ENCODE assay signal across 8 cellular contexts in the genomic region with DNA sequence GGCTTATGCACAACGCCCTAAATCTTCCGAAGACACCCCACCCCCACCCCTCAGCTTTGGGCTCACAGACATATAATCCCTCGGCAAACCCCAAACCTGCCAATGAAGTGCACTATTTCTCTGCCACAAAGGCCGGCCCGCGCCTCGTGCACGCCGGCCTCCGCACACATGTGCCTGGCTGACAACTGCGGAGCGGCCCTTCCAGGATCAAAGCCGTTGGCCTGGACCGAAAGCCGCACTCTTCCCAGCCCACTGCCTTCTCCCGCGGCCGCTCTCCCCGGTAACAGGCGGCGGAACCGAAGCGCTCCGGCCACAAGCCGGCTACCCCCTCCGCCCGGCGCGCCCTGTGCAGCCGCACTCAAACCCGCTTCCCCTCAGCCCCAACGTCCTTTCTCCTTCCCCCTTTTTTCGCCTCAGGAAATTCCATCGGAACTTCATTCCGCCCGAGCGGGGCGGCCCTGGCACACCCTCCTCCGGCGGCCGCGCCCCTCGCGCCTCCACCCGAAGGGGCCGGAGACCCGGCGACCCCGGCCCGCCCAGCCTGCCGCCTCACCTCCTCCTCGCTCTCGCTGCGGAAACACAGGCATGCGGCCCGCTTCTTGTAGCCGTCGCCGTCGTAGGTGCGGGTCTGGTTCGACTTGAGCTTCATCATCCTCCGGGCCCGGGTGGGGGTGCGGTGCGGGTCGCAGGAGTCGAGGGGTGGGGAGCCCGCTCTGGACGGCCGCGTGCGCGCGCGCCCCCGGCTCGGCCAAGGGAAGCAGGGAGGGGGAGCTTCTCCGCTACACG. TPM values are rescaled to one million over a fixed set of nuclear protein-coding genes. Genes with fewer than 3 reads are reported as not detected.
A peak's percentile ranks its signal among the peaks of the same experiment; 100 is the strongest.
DNase-seq lines count a peak whose midpoint lies in the region; ATAC-seq and TF ChIP-seq lines count a peak whose summit lies in the region.

No MANE protein-coding gene starts in this region.

- H3K27me3 Mint-ChIP-seq in activated CD4-positive, alpha-beta T cell treated with anti-CD3 and anti-CD28 coated beads for 36 hours: no peaks in the 10 kb centered on the region

- peaks cover 21% of the 10 kb centered on the region for H3K4me1 Mint-ChIP-seq in activated CD4-positive, alpha-beta T cell treated with anti-CD3 and anti-CD28 coated beads for 36 hours

- DNase-seq in A673 (ENCODE audit: low spot score) (peak; percentile 88), NCI-H2227 (lab: John Stamatoyannopoulos, UW; ENCODE audit: unreplicated experiment) (peak; percentile 72), coronary artery (ENCODE audit: low spot score) (peak; percentile 80), lower leg skin (ENCODE audit: low spot score in 2 of 2) (peak; percentile 19 to 91)
- peak; percentile 67 for DNase-seq in activated CD4-positive, alpha-beta T cell treated with anti-CD3 and anti-CD28 coated beads for 36 hours
- DNase-seq in stimulated activated CD4-positive, alpha-beta T cell treated with anti-CD3 and anti-CD28 coated beads, Interleukin-4, amount 100 ng/mL, for 48 hours (ENCODE audit: low read depth in 2 of 2): peak; percentile 31 to 37

- no peak overlapping the region for H3K27ac Mint-ChIP-seq in activated CD4-positive, alpha-beta T cell treated with anti-CD3 and anti-CD28 coated beads for 36 hours

- H3K36me3 Mint-ChIP-seq in activated CD4-positive, alpha-beta T cell treated with anti-CD3 and anti-CD28 coated beads for 36 hours (ENCODE audit: low read depth): peaks cover 5% of the 10 kb centered on the region

- BruUV-seq in A673 (replicated peaks; lab: Mats Ljungman, UMichigan): no TSS peak

- H3K27ac ChIP-seq in A673 (ENCODE audit: low read depth, low read length, poor library complexity, severe bottlenecking) (peak overlapping the region; percentile 94), coronary artery (peak overlapping the region; percentile 93 to 97)

- intact Hi-C loops in A673 (cut with micrococcal nuclease; ENCODE audit: unreplicated experiment): no loop called here
- intact Hi-C loops in activated CD4-positive, alpha-beta T cell treated with anti-CD3 and anti-CD28 coated beads for 36 hours (cut with DNase I, micrococcal nuclease): loop anchor here (1.0 to 2.0 kb wide), 14 partner anchors 33 to 981 kb away; a partner anchor contains a TSS
- intact Hi-C loops in lower leg skin (cut with DNase I; ENCODE audit: low total_unique reads): no loop called here

- no peak overlapping the region for H3K4me3 Mint-ChIP-seq in activated CD4-positive, alpha-beta T cell treated with anti-CD3 and anti-CD28 coated beads for 36 hours

- CTCF ChIA-PET in A673 (lab: Charles Lee): interaction anchor here (0.9 to 1.1 kb wide), 2 partner anchors 32 to 143 kb away, joined by 3 to 9 read pairs; no protein-coding TSS in a partner anchor
- CTCF ChIA-PET in activated CD4-positive, alpha-beta T cell treated with anti-CD3 and anti-CD28 coated beads for 36 hours (lab: Charles Lee): interaction anchor here (0.6 to 2.2 kb wide), 4 partner anchors 23 to 748 kb away, joined by 3 to 10 read pairs (median 3); a partner anchor contains a TSS

- H3K4me1 ChIP-seq in A673 (ENCODE audit: insufficient read depth, low read length, poor library complexity, severe bottlenecking): peaks cover 11% of the 10 kb centered on the region

- no peaks in the 10 kb centered on the region for H3K27me3 ChIP-seq in A673 (replicated peaks; ENCODE audit: insufficient read depth, low read depth, low read length, poor library complexity)

- ATAC-seq in GM18519 (IDR thresholded peaks at IDR 0.05; ENCODE audit: low FRiP score, unreplicated experiment): peak; percentile 7
- peak; percentile 22 for ATAC-seq in HG03039 (IDR thresholded peaks at IDR 0.05; ENCODE audit: unreplicated experiment)
- ATAC-seq in activated CD4-positive, alpha-beta T cell treated with anti-CD3 and anti-CD28 coated beads for 36 hours: peak; percentile 21

- peaks cover 4% of the 10 kb centered on the region for H3K9me3 Mint-ChIP-seq in activated CD4-positive, alpha-beta T cell treated with anti-CD3 and anti-CD28 coated beads for 36 hours (ENCODE audit: low read depth)

- 0 to 1% methylated on average over 54 to 55 of the region's 80 CpGs for WGBS in lower leg skin, 2 donors

- POLR2A ChIA-PET in A673 (lab: Charles Lee; ENCODE audit: low non-redundant PET): interaction anchor here (0.5 kb wide), 1 partner anchor 8 kb away, joined by 4 read pairs; no protein-coding TSS in a partner anchor
- POLR2A ChIA-PET in activated CD4-positive, alpha-beta T cell treated with anti-CD3 and anti-CD28 coated beads for 36 hours (lab: Charles Lee): interaction anchor here (0.6 to 1.1 kb wide), 2 partner anchors 24 to 209 kb away, joined by 3 read pairs; no protein-coding TSS in a partner anchor

- TF ChIP-seq POLR2A in lower leg skin (IDR thresholded peaks at IDR 0.05): no peak

- peaks cover 4% of the 10 kb centered on the region for H3K9me3 ChIP-seq in A673 (ENCODE audit: low read depth, low read length, poor library complexity, severe bottlenecking)

- TF ChIP-seq CTCF in A673 (conservative IDR thresholded peaks at IDR 0.05; ENCODE audit: low read depth, low read length) (no peak), coronary artery (IDR thresholded peaks at IDR 0.05) (no peak), lower leg skin (IDR thresholded peaks at IDR 0.05) (no peak)

- no peaks in the 10 kb centered on the region for H3K36me3 ChIP-seq in A673 (ENCODE audit: insufficient read depth, low read length, poor library complexity, severe bottlenecking)

- H3K4me3 ChIP-seq in A673 (ENCODE audit: low read depth, low read length, poor library complexity, severe bottlenecking) (peak overlapping the region; percentile 88), coronary artery (peak overlapping the region; percentile 79), lower leg skin (ENCODE audit: low read depth, poor library complexity, severe bottlenecking) (peak overlapping the region; percentile 96)

RNA-seq across cellular contexts. Expression of a gene that starts 0.6 kb away (rescaled TPM):
- total RNA-seq in A673 (2021) (34.1 and 38.4 TPM in 2 replicates), lower leg skin (10 to 100 TPM in 3 of 4 donors, 1 to 10 TPM in 1; 10.0 to 29.1 (median 19.9) TPM)
- 10 to 100 TPM; 13.3 to 13.6 TPM for total RNA-seq in activated CD4-positive, alpha-beta T cell treated with anti-CD3 and anti-CD28 coated beads for 36 hours

RNA-seq across cellular contexts. Expression of a gene that starts 34.0 kb away (rescaled TPM):
- total RNA-seq in A673 (2021) (1,482 and 1,497 TPM in 2 replicates), lower leg skin (1,000 to 10,000 TPM; 2,250 to 4,289 (median 3,665) TPM)
- total RNA-seq in activated CD4-positive, alpha-beta T cell treated with anti-CD3 and anti-CD28 coated beads for 36 hours: 1,000 to 10,000 TPM; 2,447 to 2,541 TPM

Comparison
In these comparisons a context has a peak if more than half of its experiments do, and no peak if none do; other contexts are left out.
1. Peak in every context shown above with its lines: DNase-seq, ATAC-seq, H3K4me3 ChIP-seq and H3K27ac ChIP-seq.
2. DNase-seq: peak in every context shown above with its lines; median percentile 88 in A673; 80 in coronary artery; 72 in NCI-H2227; 67 in activated CD4-positive, alpha-beta T cell treated with anti-CD3 and anti-CD28 coated beads for 36 hours; 55 in lower leg skin; 34 in stimulated activated CD4-positive, alpha-beta T cell treated with anti-CD3 and anti-CD28 coated beads, Interleukin-4, amount 100 ng/mL, for 48 hours.
3. intact Hi-C loops: an anchor here in activated CD4-positive, alpha-beta T cell treated with anti-CD3 and anti-CD28 coated beads for 36 hours (1.0 to 2.0 kb wide); none called in A673 and lower leg skin.